In genomic region chr6:14144678-14145113, GRCh38 we compare ENCODE assay signal across 8 cellular contexts. TPM values are rescaled to one million over a fixed set of nuclear protein-coding genes. Genes with fewer than 3 reads are reported as not detected.
DNase-seq lines count a peak whose midpoint lies in the region; FAIRE-seq and TF ChIP-seq lines count a peak whose summit lies in the region.

No MANE protein-coding gene starts in this region.

- no peaks in the 10 kb centered on the region for H3K4me1 ChIP-seq in astrocyte (ENCODE audit: insufficient read depth, low read length)

- FAIRE-seq in astrocyte (lab: Jason Lieb, UNC) = no peak

- H3K9me3 ChIP-seq in astrocyte (ENCODE audit: insufficient read depth, low read depth, low read length) = no peaks in the 10 kb centered on the region

- H3K4me2 ChIP-seq in astrocyte (ENCODE audit: low read length) = no peak overlapping the region

- no peaks in the 10 kb centered on the region for H3K4me1 Mint-ChIP-seq in HFFc6 (ENCODE audit: low read depth)
- no peaks in the 10 kb centered on the region for H3K4me1 Mint-ChIP-seq in astrocyte (ENCODE audit: low read depth, unreplicated experiment)

- H3K9me3 Mint-ChIP-seq in HFFc6 (no peaks in the 10 kb centered on the region), astrocyte (ENCODE audit: unreplicated experiment) (no peaks in the 10 kb centered on the region)

- H3K27ac ChIP-seq in astrocyte (ENCODE audit: low read depth, low read length) = no peak overlapping the region

- H3K4me3 Mint-ChIP-seq in HFFc6 (no peak overlapping the region), astrocyte (ENCODE audit: unreplicated experiment) (no peak overlapping the region)

- no peak overlapping the region for H3K9ac ChIP-seq in astrocyte (ENCODE audit: low read length)

- H2AFZ ChIP-seq in astrocyte (ENCODE audit: low read depth, low read length) = no peak overlapping the region

- no peaks in the 10 kb centered on the region for H3K79me2 ChIP-seq in astrocyte (ENCODE audit: insufficient read depth, low read length)

- H3K4me3 ChIP-seq in astrocyte (ENCODE audit: insufficient read depth, low read depth, low read length) = no peak overlapping the region

- H3K36me3 Mint-ChIP-seq in HFFc6 (ENCODE audit: low read depth) = no peaks in the 10 kb centered on the region
- no peaks in the 10 kb centered on the region for H3K36me3 Mint-ChIP-seq in astrocyte (ENCODE audit: low read depth, unreplicated experiment)

- H3K27me3 ChIP-seq in astrocyte (ENCODE audit: insufficient read depth, low read length) = peaks cover 11% of the 10 kb centered on the region

- H3K27ac Mint-ChIP-seq in HFFc6 (no peak overlapping the region), astrocyte (ENCODE audit: unreplicated experiment) (no peak overlapping the region)

- TF ChIP-seq CTCF in HFFc6 (IDR thresholded peaks at IDR 0.05) = peak; percentile 98
- TF ChIP-seq CTCF in astrocyte (IDR thresholded peaks at IDR 0.05; ENCODE audit: insufficient read depth, low read depth, low read length) = peak; percentile 70

- no peaks in the 10 kb centered on the region for H4K20me1 ChIP-seq in astrocyte (ENCODE audit: insufficient read depth, low read length)

- peaks cover 21% of the 10 kb centered on the region for H3K27me3 Mint-ChIP-seq in HFFc6 (ENCODE audit: insufficient read depth)
- H3K27me3 Mint-ChIP-seq in astrocyte (ENCODE audit: low read depth, unreplicated experiment) = peaks cover 22% of the 10 kb centered on the region

- peak; percentile 26 for DNase-seq in GM04504 (ENCODE audit: low read depth)
- DNase-seq in HFFc6 = peak; percentile 52
- DNase-seq in NCI-H187 treated with DMSO at 0.1 percent for 48 hours (lab: John Stamatoyannopoulos, UW) = peak; percentile 62
- peak; percentile 80 for DNase-seq in T1000 (lab: John Stamatoyannopoulos, UW)
- DNase-seq in astrocyte (ENCODE audit: low read depth) = peak; percentile 27
- DNase-seq in hippocampal formation (lab: John Stamatoyannopoulos, UW) = peak; percentile 26 to 38
- peak; percentile 74 for DNase-seq in stimulated activated CD4-positive, alpha-beta T cell treated with anti-CD3 and anti-CD28 coated beads, Interleukin-12 subunit alpha, Interleukin-12 subunit beta, amount 100 ng/mL, for 4 hours
- DNase-seq in NCI-H128 (lab: John Stamatoyannopoulos, UW; ENCODE audit: unreplicated experiment) = no peak

- no peaks in the 10 kb centered on the region for H3K36me3 ChIP-seq in astrocyte (ENCODE audit: insufficient read depth, low read length)

RNA-seq across cellular contexts. Expression of gene CD83, which starts 27.1 kb away (rescaled TPM):
- total RNA-seq in HFFc6 (2021; fragmentation: NEBNext Ultra II Directional; extraction: Animal tissue kit (Norgen Biotek cat#: 25700)) = 1 to 10 TPM in 4 of 6 experiments, under 1 TPM in 2; 0.79 to 1.9 (median 1.1) TPM
- total RNA-seq in astrocyte = 1.6 and 1.8 TPM in 2 replicates
